8 cellular contexts compared by ENCODE assay signal in the genomic region with DNA sequence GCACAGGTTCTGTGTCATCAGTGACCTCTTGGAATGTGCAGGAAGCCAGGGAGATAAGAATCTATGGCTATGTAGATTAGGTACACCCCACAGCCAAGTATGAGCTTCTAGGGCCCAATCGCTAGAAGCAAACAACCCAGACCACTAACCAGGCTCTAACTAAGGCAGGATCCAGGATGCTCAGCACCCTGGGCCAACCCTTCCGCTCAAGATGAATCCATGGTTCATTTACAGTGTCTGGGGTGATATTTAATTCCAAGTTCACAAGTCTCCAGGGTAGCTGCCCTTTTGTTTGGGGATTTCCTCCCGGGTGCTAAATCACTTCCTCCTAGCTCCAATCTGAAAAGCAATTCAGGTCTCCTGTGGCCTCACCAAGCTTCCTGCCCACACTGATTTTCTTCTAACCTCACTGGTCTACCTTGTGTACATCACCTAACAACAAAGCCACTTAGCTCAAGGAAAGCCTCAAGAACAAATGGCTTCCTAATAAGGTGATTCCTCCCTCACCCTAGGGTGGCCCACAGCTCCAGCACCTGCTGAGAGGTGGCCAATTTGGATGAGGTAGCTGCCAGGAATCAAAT. TPM values are rescaled to one million over a fixed set of nuclear protein-coding genes. Genes with fewer than 3 reads are reported as not detected.
DNase-seq lines count a peak whose midpoint lies in the region; ATAC-seq, FAIRE-seq and TF ChIP-seq lines count a peak whose summit lies in the region.

No MANE protein-coding gene starts in this region.

- H3K9me3 ChIP-seq in CD4-positive, CD25-positive, alpha-beta regulatory T cell (ENCODE audit: control insufficient read depth in 2 of 2, low read length in 2 of 2) = no peaks in the 10 kb centered on the region
- H3K9me3 ChIP-seq in HUES6 (ENCODE audit: control insufficient read depth, insufficient read depth, low read depth, low read length) = no peaks in the 10 kb centered on the region

- peaks cover 46% of the 10 kb centered on the region for H3K4me1 ChIP-seq in CD4-positive, CD25-positive, alpha-beta regulatory T cell (ENCODE audit: control insufficient read depth, insufficient read depth, low read length, poor library complexity, severe bottlenecking)
- peaks cover 22% of the 10 kb centered on the region for H3K4me1 ChIP-seq in HUES6 (ENCODE audit: control insufficient read depth, insufficient read depth, low read length)

- no peak for TF ChIP-seq CTCF in mesothelial cell of epicardium (IDR thresholded peaks at IDR 0.05; ENCODE audit: unreplicated experiment)

- H3K36me3 Mint-ChIP-seq in CD4-positive, CD25-positive, alpha-beta regulatory T cell = no peaks in the 10 kb centered on the region
- H3K36me3 Mint-ChIP-seq in activated naive CD8-positive, alpha-beta T cell treated with anti-CD3 and anti-CD28 coated beads for 36 hours = peaks cover 16% of the 10 kb centered on the region
- H3K36me3 Mint-ChIP-seq in mesothelial cell of epicardium = no peaks in the 10 kb centered on the region

- peak; percentile 14 to 70 (median 36) for DNase-seq in CD4-positive, CD25-positive, alpha-beta regulatory T cell
- peak; percentile 33 for DNase-seq in activated naive CD8-positive, alpha-beta T cell treated with anti-CD3 and anti-CD28 coated beads for 36 hours
- no peak for DNase-seq in mesothelial cell of epicardium (ENCODE audit: low spot score in 2 of 2, unreplicated experiment in 2 of 2)
- DNase-seq in NCI-H510A (lab: John Stamatoyannopoulos, UW) = no peak
- DNase-seq in T1000 (lab: John Stamatoyannopoulos, UW) = no peak
- DNase-seq in HTR-8/SVneo (ENCODE audit: insufficient read length, low spot score) = no peak

- peaks cover 0 to 2% (median 0%) of the 10 kb centered on the region in 7 donors for H3K9me3 Mint-ChIP-seq in CD4-positive, CD25-positive, alpha-beta regulatory T cell
- no peaks in the 10 kb centered on the region for H3K9me3 Mint-ChIP-seq in activated naive CD8-positive, alpha-beta T cell treated with anti-CD3 and anti-CD28 coated beads for 36 hours
- H3K9me3 Mint-ChIP-seq in mesothelial cell of epicardium = no peaks in the 10 kb centered on the region

- H3K4me3 Mint-ChIP-seq in CD4-positive, CD25-positive, alpha-beta regulatory T cell = peak overlapping the region; percentile 93 to 98 (median 96)
- peak overlapping the region; percentile 85 for H3K4me3 Mint-ChIP-seq in activated naive CD8-positive, alpha-beta T cell treated with anti-CD3 and anti-CD28 coated beads for 36 hours
- H3K4me3 Mint-ChIP-seq in mesothelial cell of epicardium = no peak overlapping the region

- H3K4me3 ChIP-seq in CD4-positive, CD25-positive, alpha-beta regulatory T cell (ENCODE audit: low read depth, low read length) = peak overlapping the region; percentile 89
- H3K4me3 ChIP-seq in HUES6 (ENCODE audit: low read depth, low read length) = peak overlapping the region; percentile 100; the same call in 1 of the 2 replicates

- no peak for ATAC-seq in CD4-positive, CD25-positive, alpha-beta regulatory T cell (ENCODE audit: low read depth in 2 of 2)
- ATAC-seq in GM18498 (IDR thresholded peaks at IDR 0.05; ENCODE audit: unreplicated experiment) = no peak

- H3K27me3 Mint-ChIP-seq in CD4-positive, CD25-positive, alpha-beta regulatory T cell = peaks cover 5% of the 10 kb centered on the region
- peaks cover 10% of the 10 kb centered on the region for H3K27me3 Mint-ChIP-seq in activated naive CD8-positive, alpha-beta T cell treated with anti-CD3 and anti-CD28 coated beads for 36 hours
- no peaks in the 10 kb centered on the region for H3K27me3 Mint-ChIP-seq in mesothelial cell of epicardium (ENCODE audit: low read depth)

- no peak for FAIRE-seq in HTR-8/SVneo (lab: Jason Lieb, UNC)

- peaks cover 31 to 58% (median 48%) of the 10 kb centered on the region in 4 donors for H3K4me1 Mint-ChIP-seq in CD4-positive, CD25-positive, alpha-beta regulatory T cell
- peaks cover 58% of the 10 kb centered on the region for H3K4me1 Mint-ChIP-seq in activated naive CD8-positive, alpha-beta T cell treated with anti-CD3 and anti-CD28 coated beads for 36 hours
- peaks cover 31% of the 10 kb centered on the region for H3K4me1 Mint-ChIP-seq in mesothelial cell of epicardium

- H3K27ac Mint-ChIP-seq in CD4-positive, CD25-positive, alpha-beta regulatory T cell = peak overlapping the region; percentile 91 to 98 (median 96)
- H3K27ac Mint-ChIP-seq in activated naive CD8-positive, alpha-beta T cell treated with anti-CD3 and anti-CD28 coated beads for 36 hours = peak overlapping the region; percentile 94
- peak overlapping the region; percentile 15 for H3K27ac Mint-ChIP-seq in mesothelial cell of epicardium

- H3K27ac ChIP-seq in CD4-positive, CD25-positive, alpha-beta regulatory T cell (ENCODE audit: insufficient read depth, low read length, poor library complexity, severe bottlenecking) = peak overlapping the region; percentile 88
- H3K27ac ChIP-seq in HUES6 (ENCODE audit: low read depth, low read length) = no peak overlapping the region

- peaks cover 4% of the 10 kb centered on the region for H3K27me3 ChIP-seq in CD4-positive, CD25-positive, alpha-beta regulatory T cell (ENCODE audit: control insufficient read depth, insufficient read depth, low read length)
- no peaks in the 10 kb centered on the region for H3K27me3 ChIP-seq in HUES6 (ENCODE audit: control insufficient read depth, insufficient read depth, low read length)

- no peaks in the 10 kb centered on the region for H3K36me3 ChIP-seq in CD4-positive, CD25-positive, alpha-beta regulatory T cell (ENCODE audit: control insufficient read depth, insufficient read depth, low read length)
- H3K36me3 ChIP-seq in HUES6 (ENCODE audit: control insufficient read depth, insufficient read depth, low read length) = no peaks in the 10 kb centered on the region

- H3K9ac ChIP-seq in HUES6 (ENCODE audit: low read length) = no peak overlapping the region

RNA-seq across cellular contexts. Expression of gene EHD4, which starts 2.4 kb away (rescaled TPM):
- total RNA-seq in CD4-positive, CD25-positive, alpha-beta regulatory T cell = 57.8 TPM
- polyA plus RNA-seq in CD4-positive, CD25-positive, alpha-beta regulatory T cell = 10 to 100 TPM in 3 of 4 donors, 1 to 10 TPM in 1; 9.3 to 14.2 (median 13.5) TPM
- total RNA-seq in activated naive CD8-positive, alpha-beta T cell treated with anti-CD3 and anti-CD28 coated beads for 36 hours = 10 to 100 TPM; 23.5 to 23.6 TPM
- total RNA-seq in mesothelial cell of epicardium = 14.5 to 16.1 TPM (median 15.8 TPM) in 3 replicates

RNA-seq across cellular contexts. Expression of gene PLA2G4E, which starts 50.9 kb away (rescaled TPM):
- not detected for total RNA-seq in CD4-positive, CD25-positive, alpha-beta regulatory T cell
- polyA plus RNA-seq in CD4-positive, CD25-positive, alpha-beta regulatory T cell = not detected
- not detected for total RNA-seq in activated naive CD8-positive, alpha-beta T cell treated with anti-CD3 and anti-CD28 coated beads for 36 hours
- total RNA-seq in mesothelial cell of epicardium = not detected in 3 replicates

Comparison
In these comparisons a context has a peak if more than half of its experiments do, and no peak if none do; other contexts are left out.
1. DNase-seq: peak in CD4-positive, CD25-positive, alpha-beta regulatory T cell (3 of 3) and activated naive CD8-positive, alpha-beta T cell treated with anti-CD3 and anti-CD28 coated beads for 36 hours (single experiment); none in mesothelial cell of epicardium (0 of 2), NCI-H510A (single experiment), T1000 (single experiment) and HTR-8/SVneo (single experiment).
2. H3K27ac Mint-ChIP-seq: peak in every context shown above with its lines; median percentile 96 in CD4-positive, CD25-positive, alpha-beta regulatory T cell; 94 in activated naive CD8-positive, alpha-beta T cell treated with anti-CD3 and anti-CD28 coated beads for 36 hours; 15 in mesothelial cell of epicardium.